In genomic region chr13:65615506-65615905, GRCh38 we compare ENCODE assay signal across 8 cellular contexts.
"Had no signal": no experiment of that assay in that cellular context is flagged by ENCODE, and none has a peak within 500 bp of the region (broad histone marks: within the 10 kb centered on the region; RNA-seq: fewer than 3 reads in every experiment).

No MANE protein-coding gene starts in this region.

- DNase-seq: GDM1, GF-D8 had no signal

- H3K4me3 ChIP-seq: GM12878 had no signal

- FAIRE-seq: G401.6, GM12878, GM12891, GM12892, GM18507, GM19239 had no signal

- ATAC-seq: GM12878 had no signal
